In genomic region chr10:12783326-12783725, GRCh38 we compare ENCODE assay signal across 22 cellular contexts.
"Had no signal": no experiment of that assay in that cellular context is flagged by ENCODE, and none has a peak within 500 bp of the region (broad histone marks: within the 10 kb centered on the region; RNA-seq: fewer than 3 reads in every experiment).

No MANE protein-coding gene starts in this region.

- H3K27me3 Mint-ChIP-seq: activated CD4-positive, alpha-beta T cell treated with anti-CD3 and anti-CD28 coated beads, Interleukin-2, amount 10 ng/mL, durations not matched to agents 24 days and 14 days; activated CD8-positive, alpha-beta T cell treated with anti-CD3 and anti-CD28 coated beads for 36 hours; activated naive CD4-positive, alpha-beta T cell treated with anti-CD3 and anti-CD28 coated beads, Interleukin-2, amount 10 ng/mL, durations not matched to agents 7 days and 5 days; naive B cell; stimulated activated memory B cell treated with anti-CD40 and anti-IgM and Interleukin-4, amounts not matched to agents 10 μg/mL and 1 μg/mL and 100 μg/mL, for 72 hours had no signal

- ATAC-seq: activated CD8-positive, alpha-beta T cell treated with anti-CD3 and anti-CD28 coated beads for 36 hours; foreskin keratinocyte; left lung; pancreas; stimulated activated memory B cell treated with anti-CD40 and anti-IgM and Interleukin-4, amounts not matched to agents 10 μg/mL and 1 μg/mL and 100 μg/mL, for 72 hours had no signal

- H3K9me3 ChIP-seq: ascending aorta, left lung, neutrophil, pancreas, sigmoid colon, spleen, thyroid gland, vagina had no signal

- H3K9me3 Mint-ChIP-seq: activated CD4-positive, alpha-beta T cell treated with anti-CD3 and anti-CD28 coated beads, Interleukin-2, amount 10 ng/mL, durations not matched to agents 24 days and 14 days; activated CD8-positive, alpha-beta T cell treated with anti-CD3 and anti-CD28 coated beads for 36 hours; activated naive CD4-positive, alpha-beta T cell treated with anti-CD3 and anti-CD28 coated beads, Interleukin-2, amount 10 ng/mL, durations not matched to agents 7 days and 5 days; naive B cell; stimulated activated memory B cell treated with anti-CD40 and anti-IgM and Interleukin-4, amounts not matched to agents 10 μg/mL and 1 μg/mL and 100 μg/mL, for 72 hours; T-helper 1 cell treated with Interleukin-12 subunit alpha and Interleukin-12 subunit beta and Interleukin-4 antibody, amounts not matched to agents 30 μg/mL and 1 μg/mL, for 36 hours had no signal

- H3K27ac ChIP-seq: ascending aorta, foreskin keratinocyte, left lung, neutrophil, pancreas, thyroid gland, vagina had no signal

- H3K4me1 ChIP-seq: ascending aorta, foreskin keratinocyte, left lung, pancreas, thyroid gland, vagina had no signal

- DNase-seq: activated CD4-positive, alpha-beta T cell treated with anti-CD3 and anti-CD28 coated beads, Interleukin-2, amount 10 ng/mL, durations not matched to agents 24 days and 14 days; activated CD8-positive, alpha-beta T cell treated with anti-CD3 and anti-CD28 coated beads for 36 hours; activated effector memory CD4-positive, alpha-beta T cell treated with Interleukin-2 at 50 U/mL for 16 hours; activated naive CD4-positive, alpha-beta T cell treated with anti-CD3 and anti-CD28 coated beads, Interleukin-2, amount 10 ng/mL, durations not matched to agents 7 days and 5 days; activated T-cell treated with anti-CD3 and anti-CD28 coated beads, Interleukin-2, amount 50 U/mL, for 48 hours; cerebellar nuclear complex; effector memory CD4-positive, alpha-beta T cell; foreskin keratinocyte; glutamatergic neuron; kidney; left lung; naive B cell; pancreas; spleen; stimulated activated CD4-positive, alpha-beta T cell treated with anti-CD3 and anti-CD28 coated beads, Interleukin-4, amount 100 ng/mL, for 4 hours; thyroid gland had no signal

- H3K27ac Mint-ChIP-seq: activated CD4-positive, alpha-beta T cell treated with anti-CD3 and anti-CD28 coated beads, Interleukin-2, amount 10 ng/mL, durations not matched to agents 24 days and 14 days; activated CD8-positive, alpha-beta T cell treated with anti-CD3 and anti-CD28 coated beads for 36 hours; activated naive CD4-positive, alpha-beta T cell treated with anti-CD3 and anti-CD28 coated beads, Interleukin-2, amount 10 ng/mL, durations not matched to agents 7 days and 5 days; stimulated activated memory B cell treated with anti-CD40 and anti-IgM and Interleukin-4, amounts not matched to agents 10 μg/mL and 1 μg/mL and 100 μg/mL, for 72 hours; T-helper 1 cell treated with Interleukin-12 subunit alpha and Interleukin-12 subunit beta and Interleukin-4 antibody, amounts not matched to agents 30 μg/mL and 1 μg/mL, for 36 hours had no signal

- H3K27me3 ChIP-seq: ascending aorta, foreskin keratinocyte, left lung, neutrophil, pancreas, sigmoid colon, spleen, thyroid gland, vagina had no signal

- H3K4me3 ChIP-seq: ascending aorta, left lung, pancreas, sigmoid colon, spleen, thyroid gland, vagina had no signal

- H3K36me3 ChIP-seq: ascending aorta, left lung, neutrophil, pancreas, thyroid gland, vagina had no signal

- H3K4me3 Mint-ChIP-seq: activated CD4-positive, alpha-beta T cell treated with anti-CD3 and anti-CD28 coated beads, Interleukin-2, amount 10 ng/mL, durations not matched to agents 24 days and 14 days; activated CD8-positive, alpha-beta T cell treated with anti-CD3 and anti-CD28 coated beads for 36 hours; activated naive CD4-positive, alpha-beta T cell treated with anti-CD3 and anti-CD28 coated beads, Interleukin-2, amount 10 ng/mL, durations not matched to agents 7 days and 5 days; naive B cell; stimulated activated memory B cell treated with anti-CD40 and anti-IgM and Interleukin-4, amounts not matched to agents 10 μg/mL and 1 μg/mL and 100 μg/mL, for 72 hours; T-helper 1 cell treated with Interleukin-12 subunit alpha and Interleukin-12 subunit beta and Interleukin-4 antibody, amounts not matched to agents 30 μg/mL and 1 μg/mL, for 36 hours had no signal

- H3K36me3 Mint-ChIP-seq: activated naive CD4-positive, alpha-beta T cell treated with anti-CD3 and anti-CD28 coated beads, Interleukin-2, amount 10 ng/mL, durations not matched to agents 7 days and 5 days had no signal
